Comparison of ENCODE assay signal across 21 cellular contexts in genomic region chr15:62792960-62793758, GRCh38.
A peak's percentile ranks its signal among the peaks of the same experiment; 100 is the strongest.
DNase-seq lines count a peak whose midpoint lies in the region; ATAC-seq and TF ChIP-seq lines count a peak whose summit lies in the region.
"Had no signal": no experiment of that assay in that cellular context is flagged by ENCODE, and none has a peak within 500 bp of the region (broad histone marks: within the 10 kb centered on the region; RNA-seq: fewer than 3 reads in every experiment).

No MANE protein-coding gene starts in this region.

- no peak overlapping the region for H2BK15ac ChIP-seq in IMR-90 (ENCODE audit: low read depth, low read length)

- peaks cover 2% of the 10 kb centered on the region; the same call in 1 of the 2 replicates for H3K9me1 ChIP-seq in IMR-90 (ENCODE audit: insufficient read depth, low read length)

- H4K91ac ChIP-seq in IMR-90 (ENCODE audit: insufficient read depth, low read depth, low read length): no peak overlapping the region

- POLR2A ChIA-PET in IMR-90 (lab: Charles Lee; ENCODE audit: unreplicated experiment): no interaction called here

- dilution Hi-C loops in IMR-90 (cut with HindIII; ENCODE audit: low sequenced_read_pairs, unreplicated experiment): no loop called here

- H3K56ac ChIP-seq in IMR-90 (ENCODE audit: extremely low read depth, insufficient read depth, low read length): no peak overlapping the region

- H3K79me1 ChIP-seq in IMR-90 (ENCODE audit: low read depth in 1 of 2, low read length in 2 of 2): no peaks in the 10 kb centered on the region

- in situ Hi-C loops in IMR-90 (cut with MboI; ENCODE audit: low sequenced_read_pairs): no loop called here

- H4K8ac ChIP-seq in IMR-90 (ENCODE audit: low read depth in 2 of 2, low read length in 2 of 2): no peak overlapping the region

- TF ChIP-seq POLR2A in IMR-90 (IDR thresholded peaks at IDR 0.05; ENCODE audit: low read depth, low read length) (no peak), thyroid gland (IDR thresholded peaks at IDR 0.05) (no peak)

- no peak overlapping the region for H2BK5ac ChIP-seq in IMR-90 (ENCODE audit: low read depth, low read length, poor library complexity, severe bottlenecking)

- H2AK5ac ChIP-seq in IMR-90 (ENCODE audit: low read depth, low read length): no peak overlapping the region

- H3K9me3 ChIP-seq in IMR-90 (ENCODE audit: control insufficient read depth, insufficient read depth, low read length): no peaks in the 10 kb centered on the region
- no peaks in the 10 kb centered on the region for H3K9me3 ChIP-seq in thyroid gland
- H3K9me3 ChIP-seq: ascending aorta, psoas muscle had no signal

- no peak overlapping the region for H2BK120ac ChIP-seq in IMR-90 (ENCODE audit: low read depth, low read length)

- no peak overlapping the region; the same call in 1 of the 2 replicates for H3K4ac ChIP-seq in IMR-90 (ENCODE audit: low read depth, low read length)

- H3K18ac ChIP-seq in IMR-90 (ENCODE audit: low read depth, low read length): no peak overlapping the region

- H2AK9ac ChIP-seq in IMR-90 (replicated peaks; ENCODE audit: low read depth, low read length, poor library complexity): no peak overlapping the region

- H3K4me3 ChIP-seq in IMR-90 (ENCODE audit: insufficient read depth, low read depth, low read length) (no peak overlapping the region), thyroid gland (replicated peaks in 1 of 3) (no peak overlapping the region)
- H3K4me3 ChIP-seq: ascending aorta, neural progenitor cell, psoas muscle had no signal

- H3K27me3 ChIP-seq in IMR-90 (ENCODE audit: control insufficient read depth, insufficient read depth, low read length) (no peaks in the 10 kb centered on the region), thyroid gland (no peaks in the 10 kb centered on the region)
- H3K27me3 ChIP-seq: ascending aorta, neural progenitor cell had no signal

- no peak for TF ChIP-seq CTCF in IMR-90 (conservative IDR thresholded peaks at IDR 0.05; ENCODE audit: low read depth, low read length)
- no peak for TF ChIP-seq CTCF in thyroid gland (IDR thresholded peaks at IDR 0.05)

- no peak overlapping the region for H2AFZ ChIP-seq in IMR-90 (replicated peaks; ENCODE audit: low read length, poor library complexity)
- H2AFZ ChIP-seq: neural progenitor cell had no signal

- no peak overlapping the region for H3K4me2 ChIP-seq in IMR-90 (ENCODE audit: low read depth, low read length)
- H3K4me2 ChIP-seq: neural progenitor cell had no signal

- intact Hi-C loops in IMR-90 (cut with micrococcal nuclease) (no loop called here), thyroid gland (cut with DNase I) (no loop called here)

- no peak overlapping the region for H2BK20ac ChIP-seq in IMR-90 (ENCODE audit: low read depth, low read length)

- H4K5ac ChIP-seq in IMR-90 (ENCODE audit: low read depth, low read length): no peak overlapping the region

- H3K4me1 ChIP-seq in IMR-90 (ENCODE audit: control insufficient read depth, insufficient read depth, low read length): no peaks in the 10 kb centered on the region
- H3K4me1 ChIP-seq in thyroid gland: peaks cover 19 to 33% of the 10 kb centered on the region in 2 donors
- H3K4me1 ChIP-seq: ascending aorta, psoas muscle had no signal

- no peaks in the 10 kb centered on the region for H4K20me1 ChIP-seq in IMR-90 (ENCODE audit: insufficient read depth, low read length)

- BruUV-seq in IMR-90 (replicated peaks; lab: Mats Ljungman, UMichigan): no TSS peak

- CTCF ChIA-PET in IMR-90 (lab: Yijun Ruan, JAX): interaction anchor here (0.5 to 0.7 kb wide), 2 partner anchors 63 to 80 kb away, joined by 3 read pairs; no protein-coding TSS in a partner anchor

- 83% methylated on average over 1 of the region's 6 CpGs; no CpG with 5 or more reads in 1 of the 2 experiments for WGBS in IMR-90 (ENCODE audit: extremely low coverage in 2 of 2, insufficient read length in 1 of 2), 2 experiments
- WGBS in thyroid gland, 2 donors: 84 to 85% methylated on average over 5 to 6 of the region's 6 CpGs

- H3K36me3 ChIP-seq in IMR-90 (ENCODE audit: control insufficient read depth, insufficient read depth, low read length) (peaks cover 5% of the 10 kb centered on the region), thyroid gland (no peaks in the 10 kb centered on the region)
- H3K36me3 ChIP-seq: neural progenitor cell had no signal

- TF ChIP-seq RAD21 in IMR-90 (IDR thresholded peaks at IDR 0.05; ENCODE audit: low read length): no peak

- no peak overlapping the region for H3K23ac ChIP-seq in IMR-90 (ENCODE audit: low read depth, low read length)

- H3K9ac ChIP-seq in IMR-90 (ENCODE audit: low read depth, low read length): no peak overlapping the region
- H3K9ac ChIP-seq: neural progenitor cell had no signal

- ATAC-seq in IMR-90 (ENCODE audit: low read depth) (peak; percentile 49), GM19455 (IDR thresholded peaks at IDR 0.05; ENCODE audit: unreplicated experiment) (no peak), HG02588 (IDR thresholded peaks at IDR 0.05; ENCODE audit: unreplicated experiment) (no peak)
- ATAC-seq: activated naive CD4-positive, alpha-beta T cell treated with anti-CD3 and anti-CD28 coated beads, Interleukin-2, amount 50 U/mL, for 72 hours; psoas muscle; Right ventricle myocardium inferior; stimulated activated effector memory CD8-positive, alpha-beta T cell treated with anti-CD3 and anti-CD28 coated beads, Interleukin-12 subunit alpha, Interleukin-12 subunit beta, amount 100 ng/mL, for 72 hours had no signal

- no peak overlapping the region for H3K14ac ChIP-seq in IMR-90 (replicated peaks; ENCODE audit: low read depth, low read length)

- no peak overlapping the region for H3K27ac ChIP-seq in IMR-90 (ENCODE audit: insufficient read depth, low read length)
- H3K27ac ChIP-seq in thyroid gland: peak overlapping the region in 2 of 3 donors; percentile 78 to 83
- H3K27ac ChIP-seq: ascending aorta, neural progenitor cell, psoas muscle had no signal

- DNase-seq in IMR-90 (no peak), amniotic epithelial cell (ENCODE audit: low read depth) (peak; percentile 34), iris pigment epithelial cell (ENCODE audit: low read depth) (peak; percentile 19), thyroid gland (no peak), SIG-M5 (lab: John Stamatoyannopoulos, UW) (no peak)
- DNase-seq: CD8-positive, alpha-beta memory T cell; effector memory CD4-positive, alpha-beta T cell; GOT3; MM.1S; NCI-H1436; NCI-H2171; NCI-H69; psoas muscle; T-helper 1 cell had no signal

TF ChIP-seq in IMR-90, 13 proteins besides CTCF, POLR2A, EP300 and RAD21:
- TF ChIP-seq CHD1 (IDR thresholded peaks at IDR 0.05; ENCODE audit: low read depth, low read length): no peak
- no peak for TF ChIP-seq NFE2L2 (IDR thresholded peaks at IDR 0.05; ENCODE audit: low read depth, low read length)

Comparison
In these comparisons a context has a peak if more than half of its experiments do, and no peak if none do; other contexts are left out.
1. DNase-seq: peak in amniotic epithelial cell (single experiment) and iris pigment epithelial cell (single experiment); none in IMR-90 (single experiment), thyroid gland (0 of 2) and SIG-M5 (single experiment).